ENCODE assay signal across 19 cellular contexts in the genomic region with DNA sequence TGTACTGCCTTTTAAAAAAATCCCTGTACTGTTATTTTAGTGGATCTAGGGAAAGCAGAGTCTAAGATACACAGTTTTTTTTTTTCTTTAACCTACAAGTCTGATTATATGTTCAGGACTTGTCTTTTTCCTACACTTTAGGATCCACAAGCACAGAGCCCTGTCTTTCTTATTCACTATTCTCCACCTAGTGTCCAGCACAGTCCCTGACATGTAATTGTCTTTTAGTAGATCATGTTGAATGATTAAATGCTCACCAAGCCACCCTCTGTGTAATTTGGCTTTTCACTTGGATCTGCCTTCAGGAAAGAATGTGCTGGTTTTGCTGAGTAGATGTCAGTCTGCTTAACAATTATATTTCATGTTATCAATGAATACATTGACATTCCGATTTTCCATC. TPM values are rescaled to one million over a fixed set of nuclear protein-coding genes. Genes with fewer than 3 reads are reported as not detected.
DNase-seq lines count a peak whose midpoint lies in the region; TF ChIP-seq lines count a peak whose summit lies in the region.
"Had no signal": no experiment of that assay in that cellular context is flagged by ENCODE, and none has a peak within 500 bp of the region (broad histone marks: within the 10 kb centered on the region; RNA-seq: fewer than 3 reads in every experiment).

No MANE protein-coding gene starts in this region.

- TF ChIP-seq EP300 in neural cell (conservative IDR thresholded peaks at IDR 0.05; ENCODE audit: poor library complexity, severe bottlenecking), result no peak
- TF ChIP-seq EP300 in suprapubic skin (IDR thresholded peaks at IDR 0.05), result no peak

- H3K27ac ChIP-seq in Karpas-422 (ENCODE audit: low read length), result no peak overlapping the region
- H3K27ac ChIP-seq in neural cell (ENCODE audit: low read length), result no peak overlapping the region
- no peak overlapping the region for H3K27ac ChIP-seq in esophagus squamous epithelium
- no peak overlapping the region for H3K27ac ChIP-seq in suprapubic skin
- H3K27ac ChIP-seq: cardiac muscle cell, right atrium auricular region had no signal

- H4K20me1 ChIP-seq in Karpas-422 (ENCODE audit: insufficient read depth, low read depth, low read length), result no peaks in the 10 kb centered on the region
- no peaks in the 10 kb centered on the region for H4K20me1 ChIP-seq in neural cell (ENCODE audit: insufficient read depth)

- H3K9me3 ChIP-seq in Karpas-422 (ENCODE audit: low read length) (no peaks in the 10 kb centered on the region), neural cell (ENCODE audit: low read length) (no peaks in the 10 kb centered on the region), esophagus squamous epithelium (no peaks in the 10 kb centered on the region), suprapubic skin (no peaks in the 10 kb centered on the region)
- H3K9me3 ChIP-seq: right atrium auricular region had no signal

- H3K4me2 ChIP-seq in Karpas-422 (ENCODE audit: low read depth, low read length, poor library complexity, severe bottlenecking) (no peak overlapping the region), neural cell (ENCODE audit: low read length) (no peak overlapping the region)

- H2AFZ ChIP-seq in Karpas-422 (ENCODE audit: low read length) (no peak overlapping the region), neural cell (ENCODE audit: low read depth, low read length) (no peak overlapping the region)

- H3K27me3 ChIP-seq in Karpas-422 (ENCODE audit: low read length), result no peaks in the 10 kb centered on the region
- no peaks in the 10 kb centered on the region for H3K27me3 ChIP-seq in neural cell (ENCODE audit: insufficient read depth, low read depth, low read length)
- peaks cover 0 to 24% (median 0%) of the 10 kb centered on the region in 4 donors for H3K27me3 ChIP-seq in esophagus squamous epithelium
- H3K27me3 ChIP-seq in suprapubic skin, result peaks cover 10% of the 10 kb centered on the region
- H3K27me3 ChIP-seq: cardiac muscle cell, right atrium auricular region had no signal

- H3K4me3 ChIP-seq in Karpas-422 (ENCODE audit: low read length) (no peak overlapping the region), choroid plexus epithelial cell (ENCODE audit: low read depth, low read length) (no peak overlapping the region), neural cell (ENCODE audit: low read length) (no peak overlapping the region), esophagus squamous epithelium (no peak overlapping the region), suprapubic skin (no peak overlapping the region)
- H3K4me3 ChIP-seq: cardiac muscle cell, right atrium auricular region had no signal

- peak; percentile 13 for DNase-seq in ELR (ENCODE audit: low read depth)
- DNase-seq in Karpas-422, result peak; percentile 31
- DNase-seq in choroid plexus epithelial cell (ENCODE audit: low read depth), result peak; percentile 9
- DNase-seq in esophagus squamous epithelium (lab: John Stamatoyannopoulos, UW), result no peak
- no peak for DNase-seq in suprapubic skin (ENCODE audit: low spot score in 2 of 2)
- no peak for DNase-seq in glomerular visceral epithelial cell (ENCODE audit: extremely low spot score)
- DNase-seq: activated CD4-positive, alpha-beta T cell treated with anti-CD3 and anti-CD28 coated beads, Interleukin-2, amount 50 U/mL, for 4 hours; amniotic stem cell; DND-41; NCI-H1436; NK-92 treated with Interleukin-12 subunit alpha and Interleukin-12 subunit beta, amount 100 ng/mL, for 24 hours; substantia nigra had no signal

- H3K79me2 ChIP-seq in Karpas-422 (ENCODE audit: low read length) (no peaks in the 10 kb centered on the region), neural cell (replicated peaks; ENCODE audit: insufficient read depth, low read length) (no peaks in the 10 kb centered on the region)

- H3K4me1 ChIP-seq in Karpas-422 (ENCODE audit: low read length), result no peaks in the 10 kb centered on the region
- no peaks in the 10 kb centered on the region for H3K4me1 ChIP-seq in esophagus squamous epithelium
- H3K4me1 ChIP-seq in suprapubic skin, result no peaks in the 10 kb centered on the region
- H3K4me1 ChIP-seq: right atrium auricular region had no signal

- 60 to 79% methylated on average over 1 of the region's 1 CpG for WGBS in esophagus squamous epithelium, 2 donors
- 73% methylated on average over 1 of the region's 1 CpG for WGBS in suprapubic skin

- TF ChIP-seq RAD21 in neural cell (conservative IDR thresholded peaks at IDR 0.05), result peak; percentile 39

- H3F3A ChIP-seq in neural cell (ENCODE audit: insufficient read depth, low read length, poor library complexity, severe bottlenecking), result no peaks in the 10 kb centered on the region

- intact Hi-C loops in esophagus squamous epithelium (cut with DNase I), result no loop called here

- H3K9me2 ChIP-seq in Karpas-422 (replicated peaks; ENCODE audit: insufficient read depth, low read length) (no peaks in the 10 kb centered on the region), neural cell (ENCODE audit: insufficient read depth, low read length) (no peaks in the 10 kb centered on the region)

- TF ChIP-seq POLR2A in esophagus squamous epithelium (IDR thresholded peaks at IDR 0.05) (no peak), suprapubic skin (IDR thresholded peaks at IDR 0.05) (no peak)

- TF ChIP-seq CTCF in choroid plexus epithelial cell (conservative IDR thresholded peaks at IDR 0.05; ENCODE audit: low read depth, low read length) (no peak), neural cell (IDR thresholded peaks at IDR 0.05; ENCODE audit: poor library complexity, severe bottlenecking) (peak; percentile 51), esophagus squamous epithelium (IDR thresholded peaks at IDR 0.05) (no peak), suprapubic skin (IDR thresholded peaks at IDR 0.05) (no peak)

- H3K9ac ChIP-seq in Karpas-422 (ENCODE audit: low read length), result no peak overlapping the region
- no peak overlapping the region for H3K9ac ChIP-seq in neural cell (ENCODE audit: low read length)

- H3K36me3 ChIP-seq in Karpas-422 (ENCODE audit: insufficient read depth, low read length) (no peaks in the 10 kb centered on the region), neural cell (ENCODE audit: insufficient read depth, low read length) (no peaks in the 10 kb centered on the region), esophagus squamous epithelium (no peaks in the 10 kb centered on the region), suprapubic skin (no peaks in the 10 kb centered on the region)
- H3K36me3 ChIP-seq: cardiac muscle cell, right atrium auricular region had no signal

TF ChIP-seq in neural cell, 6 proteins besides CTCF, POLR2A, EP300 and RAD21:
- no peak for TF ChIP-seq TAF1 (IDR thresholded peaks at IDR 0.05; ENCODE audit: low read depth)
- peak; percentile 53 for TF ChIP-seq SMC3 (conservative IDR thresholded peaks at IDR 0.05; ENCODE audit: poor library complexity)

RNA-seq across cellular contexts. Expression of a gene that starts 35.8 kb away (rescaled TPM):
- 56.1 and 92.1 TPM in 2 replicates for total RNA-seq in Karpas-422 (2014; rRNA removed; shearing (Covaris generic); ENCODE audit: low replicate concordance)
- 242 and 279 TPM in 2 replicates for polyA plus RNA-seq in neural cell
- polyA minus RNA-seq in neural cell, result 142 and 168 TPM in 2 replicates
- 100 to 1,000 TPM; 110 to 170 (median 133) TPM for total RNA-seq in esophagus squamous epithelium
- 100 to 1,000 TPM in 3 of 4 donors, 10 to 100 TPM in 1; 79.7 to 135 (median 129) TPM for total RNA-seq in suprapubic skin

RNA-seq across cellular contexts. Expression of a gene that starts 39.4 kb away (rescaled TPM):
- not detected in 2 replicates for total RNA-seq in Karpas-422 (2014; rRNA removed; shearing (Covaris generic); ENCODE audit: low replicate concordance)
- polyA plus RNA-seq in neural cell, result 40.6 and 47.2 TPM in 2 replicates
- polyA minus RNA-seq in neural cell, result 85.7 and 87.6 TPM in 2 replicates
- total RNA-seq in esophagus squamous epithelium (1 to 10 TPM in 1 of 4 donors, under 1 TPM in 1, not detected in 2; 0.32 to 1.7 TPM), suprapubic skin (1 to 10 TPM in 1 of 4 donors, under 1 TPM in 2, not detected in 1; 0.62 to 1.2 (median 0.64) TPM)
- total RNA-seq: glomerular endothelial cell; LHCN-M2; liver; T-helper 1 cell treated with Interleukin-12 subunit alpha and Interleukin-12 subunit beta and Interleukin-4 antibody, amounts not matched to agents 30 ng/mL and 1 ng/mL, for 36 hours had no signal
- polyA plus RNA-seq: liver had no signal

Comparison
In these comparisons a context has a peak if more than half of its experiments do, and no peak if none do; other contexts are left out.
1. DNase-seq: peak in ELR (single experiment), Karpas-422 (single experiment) and choroid plexus epithelial cell (single experiment); none in esophagus squamous epithelium (single experiment), suprapubic skin (0 of 2) and glomerular visceral epithelial cell (single experiment).